In genomic region chrX:120452131-120452530, GRCh38 we compare ENCODE assay signal across 9 cellular contexts. TPM values are rescaled to one million over a fixed set of nuclear protein-coding genes. Genes with fewer than 3 reads are reported as not detected.
DNase-seq lines count a peak whose midpoint lies in the region; ATAC-seq and TF ChIP-seq lines count a peak whose summit lies in the region.
"Had no signal": no experiment of that assay in that cellular context is flagged by ENCODE, and none has a peak within 500 bp of the region (broad histone marks: within the 10 kb centered on the region; RNA-seq: fewer than 3 reads in every experiment).

No MANE protein-coding gene starts in this region.

- TF ChIP-seq CTCF in heart left ventricle (IDR thresholded peaks at IDR 0.05) (peak in 9 of 12 donors; percentile 10 to 47 (median 30)), psoas muscle (IDR thresholded peaks at IDR 0.05) (peak; percentile 39)

- H3K4me3 ChIP-seq in heart left ventricle (no peak overlapping the region), psoas muscle (no peak overlapping the region)

- H3K4me1 ChIP-seq in heart left ventricle (peaks cover 0 to 7% (median 0%) of the 10 kb centered on the region in 12 donors), psoas muscle (peaks cover 4% of the 10 kb centered on the region)

- H3K36me3 ChIP-seq in heart left ventricle (peaks cover 0 to 69% (median 34%) of the 10 kb centered on the region in 9 donors), psoas muscle (ENCODE audit: insufficient read depth in 1 of 2, low read depth in 1 of 2) (peaks cover 0 to 26% of the 10 kb centered on the region in 2 donors)

- H3K27me3 ChIP-seq in heart left ventricle (peaks cover 0 to 5% (median 0%) of the 10 kb centered on the region in 9 donors), psoas muscle (ENCODE audit: insufficient read depth in 3 of 3, low read length in 2 of 3) (no peaks in the 10 kb centered on the region)

- intact Hi-C loops in heart left ventricle (cut with DNase I), result loop anchor here in 3 of 10 donors (10.0 kb wide), 2 partner anchors 87 to 137 kb away; partner anchors contain the start of genes ATP1B4 (in 2 of the 3) and TMEM255A (in 1 of the 3)
- intact Hi-C loops in cardiac septum (cut with DNase I), result loop anchor here (10.0 kb wide), 1 partner anchor 77 kb away; no protein-coding TSS in a partner anchor
- intact Hi-C loops in psoas muscle (cut with DNase I), result loop anchor here in 1 of 2 donors (5.0 to 10.0 kb wide), 3 partner anchors 85 to 197 kb away; partner anchors contain the start of gene ZBTB33

- TF ChIP-seq POLR2A in heart left ventricle (IDR thresholded peaks at IDR 0.05) (no peak), erythroblast (IDR thresholded peaks at IDR 0.05; ENCODE audit: low read length) (no peak)

- H3K27ac ChIP-seq in heart left ventricle (no peak overlapping the region), psoas muscle (peak overlapping the region; percentile 56)

- no peaks in the 10 kb centered on the region for H3K9me3 ChIP-seq in heart left ventricle
- no peaks in the 10 kb centered on the region for H3K9me3 ChIP-seq in psoas muscle

- 24 to 42% (median 36%) methylated on average over 3 of the region's 3 CpGs for WGBS in heart left ventricle, 4 donors
- 28 to 35% (median 31%) methylated on average over 3 of the region's 3 CpGs for WGBS in psoas muscle, 3 donors

- peak in 1 of 4 donors; percentile 18 for ATAC-seq in heart left ventricle
- peak; percentile 44 to 71 (median 58) for ATAC-seq in psoas muscle
- ATAC-seq in HG03135 (IDR thresholded peaks at IDR 0.05; ENCODE audit: unreplicated experiment), result no peak

- DNase-seq in heart left ventricle, result no peak
- DNase-seq in cardiac septum (ENCODE audit: low spot score), result no peak
- DNase-seq in NOMO-1 treated with DMSO at 0.1 percent for 48 hours (lab: John Stamatoyannopoulos, UW; ENCODE audit: unreplicated experiment), result peak; percentile 57
- peak; percentile 22 to 28 for DNase-seq in erythroblast (lab: John Stamatoyannopoulos, UW)
- no peak for DNase-seq in psoas muscle
- DNase-seq in stimulated activated CD4-positive, alpha-beta T cell treated with anti-CD3 and anti-CD28 coated beads, Interleukin-12 subunit alpha, Interleukin-12 subunit beta, amount 100 ng/mL, for 4 hours, result no peak
- DNase-seq in stimulated activated CD4-positive, alpha-beta T cell treated with anti-CD3 and anti-CD28 coated beads, Interleukin-2, amount 100 ng/mL, for 48 hours, result no peak
- DNase-seq: right cardiac atrium had no signal

RNA-seq across cellular contexts. Expression of gene LAMP2, which starts 17.0 kb away (rescaled TPM):
- total RNA-seq in heart left ventricle (100 to 1,000 TPM in 1 of 9 donors, 10 to 100 TPM in 8; 58.7 to 111 (median 68.2) TPM), cardiac septum (62.1 TPM), psoas muscle (100 to 1,000 TPM in 2 of 4 donors, 10 to 100 TPM in 2; 86.0 to 123 (median 98.2) TPM)
- polyA plus RNA-seq in heart left ventricle (10 to 100 TPM; 15.5 to 54.8 TPM), psoas muscle (10 to 100 TPM; 24.5 to 89.4 (median 39.1) TPM)

Comparison
In these comparisons a context has a peak if more than half of its experiments do, and no peak if none do; other contexts are left out.
1. DNase-seq: peak in NOMO-1 treated with DMSO at 0.1 percent for 48 hours (single experiment) and erythroblast (2 of 2); none in heart left ventricle (0 of 5), cardiac septum (single experiment), psoas muscle (0 of 2), stimulated activated CD4-positive, alpha-beta T cell treated with anti-CD3 and anti-CD28 coated beads, Interleukin-12 subunit alpha, Interleukin-12 subunit beta, amount 100 ng/mL, for 4 hours (single experiment) and stimulated activated CD4-positive, alpha-beta T cell treated with anti-CD3 and anti-CD28 coated beads, Interleukin-2, amount 100 ng/mL, for 48 hours (0 of 2).